Comparison of ENCODE assay signal across 21 cellular contexts in the genomic region with DNA sequence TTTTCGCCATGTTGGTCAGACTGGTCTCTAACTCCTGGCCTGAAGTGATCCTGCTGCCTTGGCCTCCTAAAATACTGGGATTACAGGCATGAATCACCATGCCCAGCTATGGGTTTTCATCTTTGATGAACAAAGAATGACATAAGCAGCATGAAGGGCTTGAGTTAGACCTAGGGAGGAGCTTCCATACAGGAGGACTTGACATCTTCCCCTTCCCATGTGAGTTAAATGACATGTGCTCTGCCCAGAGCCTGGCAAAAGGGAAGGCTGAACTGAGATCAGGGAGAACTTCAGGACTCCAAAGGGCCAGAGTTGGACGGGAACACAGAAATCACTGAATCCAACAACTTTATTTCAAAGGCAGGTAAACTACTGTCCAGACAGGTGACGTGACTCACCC. TPM values are rescaled to one million over a fixed set of nuclear protein-coding genes. Genes with fewer than 3 reads are reported as not detected.
A peak's percentile ranks its signal among the peaks of the same experiment; 100 is the strongest.
DNase-seq lines count a peak whose midpoint lies in the region; ATAC-seq, FAIRE-seq and TF ChIP-seq lines count a peak whose summit lies in the region.
"Had no signal": no experiment of that assay in that cellular context is flagged by ENCODE, and none has a peak within 500 bp of the region (broad histone marks: within the 10 kb centered on the region; RNA-seq: fewer than 3 reads in every experiment).

No MANE protein-coding gene starts in this region.

- H3K4me3 Mint-ChIP-seq in stimulated activated naive CD8-positive, alpha-beta T cell treated with anti-CD3 and anti-CD28 coated beads, Interleukin-15, Interleukin-2, amounts not matched to agents 100 ng/mL and 50 ng/mL, for 24 hours = no peak overlapping the region
- no peak overlapping the region for H3K4me3 Mint-ChIP-seq in stimulated activated naive CD8-positive, alpha-beta T cell treated with anti-CD3 and anti-CD28 coated beads, Interleukin-15, amount 100 ng/mL, for 72 hours
- H3K4me3 Mint-ChIP-seq: activated CD4-positive, alpha-beta T cell treated with anti-CD3 and anti-CD28 coated beads for 36 hours; CD8-positive, alpha-beta T cell; central memory CD8-positive, alpha-beta T cell had no signal

- ATAC-seq in stimulated activated naive CD8-positive, alpha-beta T cell treated with anti-CD3 and anti-CD28 coated beads, Interleukin-15, amount 100 ng/mL, for 72 hours = no peak
- ATAC-seq in HG02938 (IDR thresholded peaks at IDR 0.05; ENCODE audit: unreplicated experiment) = no peak
- ATAC-seq: activated CD4-positive, alpha-beta T cell treated with anti-CD3 and anti-CD28 coated beads for 36 hours; CD8-positive, alpha-beta T cell; PC-3 had no signal

- no peaks in the 10 kb centered on the region for H3K36me3 Mint-ChIP-seq in stimulated activated naive CD8-positive, alpha-beta T cell treated with anti-CD3 and anti-CD28 coated beads, Interleukin-15, Interleukin-2, amounts not matched to agents 100 ng/mL and 50 ng/mL, for 24 hours (ENCODE audit: low read depth)
- H3K36me3 Mint-ChIP-seq: CD8-positive, alpha-beta T cell had no signal

- peaks cover 3% of the 10 kb centered on the region for H3K27me3 ChIP-seq in bronchial epithelial cell (ENCODE audit: control insufficient read depth, insufficient read depth, low read length)
- H3K27me3 ChIP-seq: SJSA1 had no signal

- no peak for DNase-seq in stimulated activated naive CD8-positive, alpha-beta T cell treated with anti-CD3 and anti-CD28 coated beads, Interleukin-15, amount 100 ng/mL, for 72 hours
- peak; percentile 44 for DNase-seq in bronchial epithelial cell (ENCODE audit: low read depth)
- peak; percentile 20 for DNase-seq in mesenteric fat pad (ENCODE audit: low spot score)
- no peak for DNase-seq in LoVo (ENCODE audit: low spot score)
- DNase-seq in cerebellum (ENCODE audit: low spot score) = no peak
- DNase-seq in superior temporal gyrus (ENCODE audit: extremely low spot score) = no peak
- DNase-seq: ACHN; activated CD4-positive, alpha-beta T cell treated with anti-CD3 and anti-CD28 coated beads for 36 hours; activated effector memory CD4-positive, alpha-beta T cell treated with Interleukin-2 at 50 U/mL for 16 hours; midbrain; NCI-H1092; NCI-H526 treated with DMSO at 0.1 percent for 48 hours; PC-3 had no signal

- H3K27me3 Mint-ChIP-seq in stimulated activated naive CD8-positive, alpha-beta T cell treated with anti-CD3 and anti-CD28 coated beads, Interleukin-15, Interleukin-2, amounts not matched to agents 100 ng/mL and 50 ng/mL, for 24 hours = no peaks in the 10 kb centered on the region
- H3K27me3 Mint-ChIP-seq in stimulated activated naive CD8-positive, alpha-beta T cell treated with anti-CD3 and anti-CD28 coated beads, Interleukin-15, amount 100 ng/mL, for 72 hours = no peaks in the 10 kb centered on the region
- H3K27me3 Mint-ChIP-seq: activated CD4-positive, alpha-beta T cell treated with anti-CD3 and anti-CD28 coated beads for 36 hours; central memory CD8-positive, alpha-beta T cell had no signal

- H3K36me3 ChIP-seq in bronchial epithelial cell (ENCODE audit: control insufficient read depth, insufficient read depth, low read length) = no peaks in the 10 kb centered on the region
- H3K36me3 ChIP-seq: adrenal gland, HAP-1, SJSA1 had no signal

- H3K27ac Mint-ChIP-seq in stimulated activated naive CD8-positive, alpha-beta T cell treated with anti-CD3 and anti-CD28 coated beads, Interleukin-15, Interleukin-2, amounts not matched to agents 100 ng/mL and 50 ng/mL, for 24 hours = peak overlapping the region; percentile 45
- peak overlapping the region in 1 of 2 donors; percentile 27 for H3K27ac Mint-ChIP-seq in stimulated activated naive CD8-positive, alpha-beta T cell treated with anti-CD3 and anti-CD28 coated beads, Interleukin-15, amount 100 ng/mL, for 72 hours
- H3K27ac Mint-ChIP-seq: activated CD4-positive, alpha-beta T cell treated with anti-CD3 and anti-CD28 coated beads for 36 hours; CD8-positive, alpha-beta T cell had no signal

- H3K4me3 ChIP-seq in bronchial epithelial cell (ENCODE audit: low read depth, low read length) = no peak overlapping the region
- H3K4me3 ChIP-seq: adrenal gland, HAP-1, SJSA1 had no signal

- no peak for TF ChIP-seq CTCF in bronchial epithelial cell (IDR thresholded peaks at IDR 0.05; ENCODE audit: insufficient read depth, low read length, severe bottlenecking)

- no peaks in the 10 kb centered on the region for H3K9me3 Mint-ChIP-seq in stimulated activated naive CD8-positive, alpha-beta T cell treated with anti-CD3 and anti-CD28 coated beads, Interleukin-15, Interleukin-2, amounts not matched to agents 100 ng/mL and 50 ng/mL, for 24 hours
- H3K9me3 Mint-ChIP-seq in stimulated activated naive CD8-positive, alpha-beta T cell treated with anti-CD3 and anti-CD28 coated beads, Interleukin-15, amount 100 ng/mL, for 72 hours = no peaks in the 10 kb centered on the region
- H3K9me3 Mint-ChIP-seq: CD8-positive, alpha-beta T cell; central memory CD8-positive, alpha-beta T cell had no signal

- H3K4me1 Mint-ChIP-seq in stimulated activated naive CD8-positive, alpha-beta T cell treated with anti-CD3 and anti-CD28 coated beads, Interleukin-15, Interleukin-2, amounts not matched to agents 100 ng/mL and 50 ng/mL, for 24 hours (ENCODE audit: low read depth) = peaks cover 15% of the 10 kb centered on the region
- peaks cover 13% of the 10 kb centered on the region for H3K4me1 Mint-ChIP-seq in stimulated activated naive CD8-positive, alpha-beta T cell treated with anti-CD3 and anti-CD28 coated beads, Interleukin-15, amount 100 ng/mL, for 72 hours

- peak; percentile 79 for FAIRE-seq in bronchial epithelial cell (lab: Jason Lieb, UNC)

RNA-seq across cellular contexts. Expression of a gene that starts 7.4 kb away (rescaled TPM):
- total RNA-seq in bronchial epithelial cell = not detected in 2 replicates
- total RNA-seq in mesenteric fat pad = 0.42 TPM
- total RNA-seq in cerebellum = 14.3 TPM
- total RNA-seq: fibroblast of villous mesenchyme, PC-3 had no signal

RNA-seq across cellular contexts. Expression of a gene that starts 26.1 kb away (rescaled TPM):
- 1.6 and 2.3 TPM in 2 replicates for total RNA-seq in bronchial epithelial cell
- 1.7 TPM for total RNA-seq in mesenteric fat pad
- 17.2 TPM for total RNA-seq in cerebellum
- total RNA-seq: CD8-positive, alpha-beta T cell; fibroblast of villous mesenchyme had no signal

RNA-seq across cellular contexts. Expression of a gene that starts 31.1 kb away (rescaled TPM):
- total RNA-seq in bronchial epithelial cell (27.9 and 36.7 TPM in 2 replicates), mesenteric fat pad (102 TPM), cerebellum (34.4 TPM)

RNA-seq across cellular contexts. Expression of a gene that starts 31.2 kb away (rescaled TPM):
- total RNA-seq in bronchial epithelial cell (134 and 136 TPM in 2 replicates), mesenteric fat pad (228 TPM), cerebellum (124 TPM)

Comparison
In these comparisons a context has a peak if more than half of its experiments do, and no peak if none do; other contexts are left out.
1. DNase-seq: peak in bronchial epithelial cell (single experiment) and mesenteric fat pad (single experiment); none in stimulated activated naive CD8-positive, alpha-beta T cell treated with anti-CD3 and anti-CD28 coated beads, Interleukin-15, amount 100 ng/mL, for 72 hours (0 of 2), LoVo (single experiment), cerebellum (single experiment) and superior temporal gyrus (single experiment).
2. RNA of a gene that starts 7.4 kb away (total RNA-seq): 14.3 TPM in cerebellum (single experiment); 0.42 TPM in mesenteric fat pad (single experiment) and not detected in bronchial epithelial cell; every median in the first group is over 10 times any median in the second.